ENCODE assay signal across 4 cellular contexts in genomic region chr1:155193991-155194240, GRCh38. TPM values are rescaled to one million over a fixed set of nuclear protein-coding genes. Genes with fewer than 3 reads are reported as not detected.
DNase-seq lines count a peak whose midpoint lies in the region; ATAC-seq and TF ChIP-seq lines count a peak whose summit lies in the region.
"Not testable (repeated sequence)": the region's sequence is repeated elsewhere in the genome, so short reads cannot be mapped to it uniquely, and the experiment has no call there.

No MANE protein-coding gene starts in this region.

- not testable (repeated sequence) for H3K36me3 ChIP-seq in DOHH2 (ENCODE audit: control insufficient read depth, low read length)

- H3F3A ChIP-seq in DOHH2 (ENCODE audit: control insufficient read depth, insufficient read depth): peaks cover 11% of the 10 kb centered on the region; the same call in 1 of the 2 replicates

- peak overlapping the region; percentile 87 for H3K4me2 ChIP-seq in DOHH2 (ENCODE audit: low read length)

- CTCF ChIA-PET in activated CD8-positive, alpha-beta memory T cell treated with anti-CD3 and anti-CD28 coated beads, Interleukin-2, amount 10 ng/mL, durations not matched to agents 7 days and 5 days (lab: Charles Lee): interaction anchor here (1.0 to 6.5 kb wide), 24 partner anchors 9 to 634 kb away, joined by 3 to 117 read pairs (median 6); partner anchors contain the start of genes ADAM15, KRTCAP2, MTX1 and PMVK

- not testable (repeated sequence) for H4K20me1 ChIP-seq in DOHH2 (ENCODE audit: control insufficient read depth, insufficient read depth, low read depth, low read length)

- H3K36me3 Mint-ChIP-seq in activated CD8-positive, alpha-beta memory T cell treated with anti-CD3 and anti-CD28 coated beads, Interleukin-2, amount 10 ng/mL, durations not matched to agents 7 days and 5 days; progenitor cell of endocrine pancreas (ENCODE audit: insufficient read depth): not testable (repeated sequence)

- H3K4me3 ChIP-seq in DOHH2 (ENCODE audit: low read length) (peak overlapping the region; percentile 82), foreskin fibroblast (ENCODE audit: low read depth in 1 of 2, low read length in 2 of 2) (peak overlapping the region; percentile 57 to 68)

- not testable (repeated sequence) for H3K79me2 ChIP-seq in DOHH2 (ENCODE audit: control insufficient read depth, low read length)

- not testable (repeated sequence) for TF ChIP-seq CTCF in DOHH2 (IDR thresholded peaks at IDR 0.05; ENCODE audit: low read depth, low read length, poor library complexity, severe bottlenecking); foreskin fibroblast (IDR thresholded peaks at IDR 0.05; ENCODE audit: low read depth, low read length); progenitor cell of endocrine pancreas (IDR thresholded peaks at IDR 0.05; ENCODE audit: unreplicated experiment)

- H3K9me3 Mint-ChIP-seq in activated CD8-positive, alpha-beta memory T cell treated with anti-CD3 and anti-CD28 coated beads, Interleukin-2, amount 10 ng/mL, durations not matched to agents 7 days and 5 days (ENCODE audit: low read depth); progenitor cell of endocrine pancreas (ENCODE audit: low read depth): not testable (repeated sequence)

- H3K27me3 ChIP-seq in DOHH2 (ENCODE audit: control insufficient read depth, low read length): not testable (repeated sequence)

- ATAC-seq in activated CD8-positive, alpha-beta memory T cell treated with anti-CD3 and anti-CD28 coated beads, Interleukin-2, amount 10 ng/mL, durations not matched to agents 7 days and 5 days: not testable (repeated sequence)

- H3K4me1 ChIP-seq in DOHH2 (ENCODE audit: control insufficient read depth, low read length): peaks cover 34% of the 10 kb centered on the region

- peak overlapping the region; percentile 92 for H3K27ac Mint-ChIP-seq in activated CD8-positive, alpha-beta memory T cell treated with anti-CD3 and anti-CD28 coated beads, Interleukin-2, amount 10 ng/mL, durations not matched to agents 7 days and 5 days
- H3K27ac Mint-ChIP-seq in progenitor cell of endocrine pancreas: peak overlapping the region; percentile 98

- not testable (repeated sequence) for H3K27me3 Mint-ChIP-seq in activated CD8-positive, alpha-beta memory T cell treated with anti-CD3 and anti-CD28 coated beads, Interleukin-2, amount 10 ng/mL, durations not matched to agents 7 days and 5 days; progenitor cell of endocrine pancreas

- peaks cover 29% of the 10 kb centered on the region for H3K4me1 Mint-ChIP-seq in activated CD8-positive, alpha-beta memory T cell treated with anti-CD3 and anti-CD28 coated beads, Interleukin-2, amount 10 ng/mL, durations not matched to agents 7 days and 5 days
- peaks cover 29% of the 10 kb centered on the region for H3K4me1 Mint-ChIP-seq in progenitor cell of endocrine pancreas (ENCODE audit: low read depth)

- H3K4me3 Mint-ChIP-seq in activated CD8-positive, alpha-beta memory T cell treated with anti-CD3 and anti-CD28 coated beads, Interleukin-2, amount 10 ng/mL, durations not matched to agents 7 days and 5 days: peak overlapping the region; percentile 73
- peak overlapping the region; percentile 77 for H3K4me3 Mint-ChIP-seq in progenitor cell of endocrine pancreas (ENCODE audit: low read depth)

- H3K9me3 ChIP-seq in DOHH2 (ENCODE audit: control insufficient read depth, insufficient read depth, low read length): not testable (repeated sequence)

- DNase-seq in activated CD8-positive, alpha-beta memory T cell treated with anti-CD3 and anti-CD28 coated beads, Interleukin-2, amount 10 ng/mL, durations not matched to agents 7 days and 5 days; foreskin fibroblast; progenitor cell of endocrine pancreas (ENCODE audit: low spot score, unreplicated experiment): not testable (repeated sequence)

- H3K9me2 ChIP-seq in DOHH2 (replicated peaks; ENCODE audit: control insufficient read depth, low read length): not testable (repeated sequence)

- peak overlapping the region; percentile 80 for H3K27ac ChIP-seq in DOHH2 (ENCODE audit: low read depth, low read length)

RNA-seq across cellular contexts. Expression of gene THBS3, which starts 13.8 kb away (rescaled TPM):
- total RNA-seq in activated CD8-positive, alpha-beta memory T cell treated with anti-CD3 and anti-CD28 coated beads, Interleukin-2, amount 10 ng/mL, durations not matched to agents 7 days and 5 days: 10 to 100 TPM; 14.3 to 23.5 TPM
- 46.0 and 52.2 TPM in 2 replicates for total RNA-seq in progenitor cell of endocrine pancreas

RNA-seq across cellular contexts. Expression of gene MTX1, which starts 14.6 kb away (rescaled TPM):
- total RNA-seq in activated CD8-positive, alpha-beta memory T cell treated with anti-CD3 and anti-CD28 coated beads, Interleukin-2, amount 10 ng/mL, durations not matched to agents 7 days and 5 days: 10 to 100 TPM; 39.0 to 48.6 TPM
- total RNA-seq in progenitor cell of endocrine pancreas: 38.1 and 38.7 TPM in 2 replicates

RNA-seq across cellular contexts. Expression of gene TRIM46, which starts 20.3 kb away (rescaled TPM):
- total RNA-seq in activated CD8-positive, alpha-beta memory T cell treated with anti-CD3 and anti-CD28 coated beads, Interleukin-2, amount 10 ng/mL, durations not matched to agents 7 days and 5 days: 10 to 100 TPM; 11.2 to 16.1 TPM
- total RNA-seq in progenitor cell of endocrine pancreas: 21.1 and 25.7 TPM in 2 replicates

RNA-seq across cellular contexts. Expression of gene KRTCAP2, which starts 20.8 kb away (rescaled TPM):
- 100 to 1,000 TPM; 166 to 177 TPM for total RNA-seq in activated CD8-positive, alpha-beta memory T cell treated with anti-CD3 and anti-CD28 coated beads, Interleukin-2, amount 10 ng/mL, durations not matched to agents 7 days and 5 days
- total RNA-seq in progenitor cell of endocrine pancreas: 146 and 149 TPM in 2 replicates

RNA-seq across cellular contexts. Expression of gene DPM3, which starts 53.6 kb away (rescaled TPM):
- total RNA-seq in activated CD8-positive, alpha-beta memory T cell treated with anti-CD3 and anti-CD28 coated beads, Interleukin-2, amount 10 ng/mL, durations not matched to agents 7 days and 5 days: 10 to 100 TPM; 54.2 to 57.0 TPM
- total RNA-seq in progenitor cell of endocrine pancreas: 45.6 and 49.3 TPM in 2 replicates
